Comparison of ENCODE assay signal across 1 cellular context in the genomic region with DNA sequence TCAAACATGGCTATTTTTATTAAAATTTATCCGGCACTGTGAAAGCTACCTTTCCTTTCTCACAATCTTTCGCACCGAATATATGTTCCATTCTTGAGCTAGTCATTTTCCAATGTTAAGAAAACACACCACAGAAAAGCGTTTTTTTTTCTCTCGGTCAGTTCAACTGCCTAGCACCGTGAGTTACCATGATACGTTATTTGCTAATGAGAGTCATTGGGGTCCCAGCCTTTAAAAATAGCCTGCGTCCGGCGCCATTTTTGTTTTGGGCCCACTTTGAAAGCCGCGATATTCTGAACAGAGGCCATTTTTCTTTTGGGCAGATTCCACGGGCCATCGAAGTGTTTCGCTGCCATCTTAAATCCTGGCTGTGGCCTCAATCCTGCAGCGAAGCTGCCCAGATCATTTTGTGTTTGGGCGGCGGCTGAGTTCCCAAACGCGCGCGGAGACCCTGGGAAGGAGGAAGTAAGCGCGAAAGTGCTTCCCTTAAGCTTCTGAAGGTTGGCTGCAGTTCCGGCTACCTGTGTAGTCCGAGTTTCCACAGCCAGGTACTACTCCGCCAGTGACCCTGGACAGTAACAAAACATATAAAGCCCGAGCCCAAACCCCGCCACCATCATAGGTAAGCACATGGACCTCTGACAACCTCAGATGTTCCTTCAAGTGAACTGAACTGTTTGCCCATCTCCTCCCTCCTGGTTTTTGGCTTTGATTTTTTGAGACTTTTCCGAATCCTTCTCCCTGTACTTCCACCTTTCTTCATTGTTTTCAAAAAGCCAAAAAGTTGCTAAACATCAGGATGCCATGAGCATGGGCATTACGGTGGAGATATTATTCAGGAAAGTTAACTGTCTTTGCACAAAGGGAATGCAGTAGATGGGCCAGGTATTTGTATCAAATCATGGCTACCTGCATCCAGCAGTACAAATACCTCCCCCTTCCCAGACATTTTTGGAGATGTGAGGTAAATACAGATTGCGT.
TF ChIP-seq lines count a peak whose summit lies in the region.

A gene (plus strand): TSS at position 474 of the 981 bp plus-strand sequence. CDS start 22,900 bp downstream, outside the sequence.

TF ChIP-seq in GM12878, 131 proteins besides CTCF, POLR2A, EP300 and RAD21 (continued from another document and continues in another):
- TF ChIP-seq, protein P1, sequence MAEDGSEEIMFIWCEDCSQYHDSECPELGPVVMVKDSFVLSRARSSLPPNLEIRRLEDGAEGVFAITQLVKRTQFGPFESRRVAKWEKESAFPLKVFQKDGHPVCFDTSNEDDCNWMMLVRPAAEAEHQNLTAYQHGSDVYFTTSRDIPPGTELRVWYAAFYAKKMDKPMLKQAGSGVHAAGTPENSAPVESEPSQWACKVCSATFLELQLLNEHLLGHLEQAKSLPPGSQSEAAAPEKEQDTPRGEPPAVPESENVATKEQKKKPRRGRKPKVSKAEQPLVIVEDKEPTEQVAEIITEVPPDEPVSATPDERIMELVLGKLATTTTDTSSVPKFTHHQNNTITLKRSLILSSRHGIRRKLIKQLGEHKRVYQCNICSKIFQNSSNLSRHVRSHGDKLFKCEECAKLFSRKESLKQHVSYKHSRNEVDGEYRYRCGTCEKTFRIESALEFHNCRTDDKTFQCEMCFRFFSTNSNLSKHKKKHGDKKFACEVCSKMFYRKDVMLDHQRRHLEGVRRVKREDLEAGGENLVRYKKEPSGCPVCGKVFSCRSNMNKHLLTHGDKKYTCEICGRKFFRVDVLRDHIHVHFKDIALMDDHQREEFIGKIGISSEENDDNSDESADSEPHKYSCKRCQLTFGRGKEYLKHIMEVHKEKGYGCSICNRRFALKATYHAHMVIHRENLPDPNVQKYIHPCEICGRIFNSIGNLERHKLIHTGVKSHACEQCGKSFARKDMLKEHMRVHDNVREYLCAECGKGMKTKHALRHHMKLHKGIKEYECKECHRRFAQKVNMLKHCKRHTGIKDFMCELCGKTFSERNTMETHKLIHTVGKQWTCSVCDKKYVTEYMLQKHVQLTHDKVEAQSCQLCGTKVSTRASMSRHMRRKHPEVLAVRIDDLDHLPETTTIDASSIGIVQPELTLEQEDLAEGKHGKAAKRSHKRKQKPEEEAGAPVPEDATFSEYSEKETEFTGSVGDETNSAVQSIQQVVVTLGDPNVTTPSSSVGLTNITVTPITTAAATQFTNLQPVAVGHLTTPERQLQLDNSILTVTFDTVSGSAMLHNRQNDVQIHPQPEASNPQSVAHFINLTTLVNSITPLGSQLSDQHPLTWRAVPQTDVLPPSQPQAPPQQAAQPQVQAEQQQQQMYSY (CRISPR knock-in tag; IDR thresholded peaks at IDR 0.05) = no peak
- peak; percentile 66; the same call in 1 of the 2 replicates for TF ChIP-seq CBFB (IDR thresholded peaks at IDR 0.05; ENCODE audit: low read depth)
- peak; percentile 100 for TF ChIP-seq YY1 (IDR thresholded peaks at IDR 0.05; ENCODE audit: low read depth, low read length)
- peak; percentile 8; the same call in 1 of the 2 replicates for TF ChIP-seq PAX5 (IDR thresholded peaks at IDR 0.05; ENCODE audit: borderline replicate concordance, low read depth, low read length)
- 0 out of 4 replicates have a peak, but pooled peaks of 1 of the 2 experiments have one; percentile 27 for TF ChIP-seq SRF (IDR thresholded peaks at IDR 0.05; ENCODE audit: low read depth in 2 of 2, low read length in 2 of 2)
- peak; percentile 2; the same call in 1 of the 2 replicates for TF ChIP-seq FOXM1 (IDR thresholded peaks at IDR 0.05; ENCODE audit: low read depth, low read length)
- peak; percentile 61 for TF ChIP-seq SMAD1 (IDR thresholded peaks at IDR 0.05; ENCODE audit: low read depth, partially characterized antibody)
- peak in 1 of 2 experiments; percentile 87; a peak in 2 of 4 replicates for TF ChIP-seq ETV6 (conservative IDR thresholded peaks at IDR 0.05 in 1 of 2, IDR thresholded peaks at IDR 0.05 in 1 of 2; ENCODE audit: borderline replicate concordance in 1 of 2, low read depth in 1 of 2)
- TF ChIP-seq, protein P2, sequence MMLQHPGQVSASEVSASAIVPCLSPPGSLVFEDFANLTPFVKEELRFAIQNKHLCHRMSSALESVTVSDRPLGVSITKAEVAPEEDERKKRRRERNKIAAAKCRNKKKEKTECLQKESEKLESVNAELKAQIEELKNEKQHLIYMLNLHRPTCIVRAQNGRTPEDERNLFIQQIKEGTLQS (IDR thresholded peaks at IDR 0.05; ENCODE audit: borderline replicate concordance, extremely low read depth, low read depth, low read length) = no peak
- TF ChIP-seq, protein P3, sequence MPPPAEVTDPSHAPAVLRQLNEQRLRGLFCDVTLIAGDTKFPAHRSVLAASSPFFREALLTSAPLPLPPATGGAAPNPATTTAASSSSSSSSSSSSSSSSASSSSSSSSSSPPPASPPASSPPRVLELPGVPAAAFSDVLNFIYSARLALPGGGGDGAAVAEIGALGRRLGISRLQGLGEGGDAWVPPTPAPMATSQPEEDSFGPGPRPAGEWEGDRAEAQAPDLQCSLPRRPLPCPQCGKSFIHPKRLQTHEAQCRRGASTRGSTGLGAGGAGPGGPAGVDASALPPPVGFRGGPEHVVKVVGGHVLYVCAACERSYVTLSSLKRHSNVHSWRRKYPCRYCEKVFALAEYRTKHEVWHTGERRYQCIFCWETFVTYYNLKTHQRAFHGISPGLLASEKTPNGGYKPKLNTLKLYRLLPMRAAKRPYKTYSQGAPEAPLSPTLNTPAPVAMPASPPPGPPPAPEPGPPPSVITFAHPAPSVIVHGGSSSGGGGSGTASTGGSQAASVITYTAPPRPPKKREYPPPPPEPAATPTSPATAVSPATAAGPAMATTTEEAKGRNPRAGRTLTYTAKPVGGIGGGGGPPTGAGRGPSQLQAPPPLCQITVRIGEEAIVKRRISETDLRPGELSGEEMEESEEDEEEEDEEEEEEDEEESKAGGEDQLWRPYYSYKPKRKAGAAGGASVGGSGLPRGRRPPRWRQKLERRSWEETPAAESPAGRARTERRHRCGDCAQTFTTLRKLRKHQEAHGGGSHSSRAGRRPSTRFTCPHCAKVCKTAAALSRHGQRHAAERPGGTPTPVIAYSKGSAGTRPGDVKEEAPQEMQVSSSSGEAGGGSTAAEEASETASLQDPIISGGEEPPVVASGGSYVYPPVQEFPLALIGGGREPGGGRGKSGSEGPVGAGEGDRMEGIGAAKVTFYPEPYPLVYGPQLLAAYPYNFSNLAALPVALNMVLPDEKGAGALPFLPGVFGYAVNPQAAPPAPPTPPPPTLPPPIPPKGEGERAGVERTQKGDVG (CRISPR knock-in tag; IDR thresholded peaks at IDR 0.05) = 0 out of 2 replicates have a peak, but pooled peaks have one; percentile 4
- 0 out of 2 replicates have a peak, but pooled peaks have one; percentile 12 for TF ChIP-seq ZBED1 (IDR thresholded peaks at IDR 0.05; ENCODE audit: borderline replicate concordance)
- TF ChIP-seq ZZZ3 (IDR thresholded peaks at IDR 0.05; ENCODE audit: control insufficient read depth, insufficient read length, low read depth) = no peak
- TF ChIP-seq SREBF2 (IDR thresholded peaks at IDR 0.05; ENCODE audit: low read length) = no peak
- no peak for TF ChIP-seq ZSCAN29 (IDR thresholded peaks at IDR 0.05)
- no peak for TF ChIP-seq SUZ12 (IDR thresholded peaks at IDR 0.05; ENCODE audit: unreplicated experiment)
- TF ChIP-seq JUND (IDR thresholded peaks at IDR 0.05; ENCODE audit: low read depth, low read length) = no peak
- TF ChIP-seq, protein P4, sequence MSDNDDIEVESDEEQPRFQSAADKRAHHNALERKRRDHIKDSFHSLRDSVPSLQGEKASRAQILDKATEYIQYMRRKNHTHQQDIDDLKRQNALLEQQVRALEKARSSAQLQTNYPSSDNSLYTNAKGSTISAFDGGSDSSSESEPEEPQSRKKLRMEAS (IDR thresholded peaks at IDR 0.05; ENCODE audit: low read depth, low read length) = peak; percentile 54; the same call in 1 of the 2 replicates
- TF ChIP-seq CHD1 (IDR thresholded peaks at IDR 0.05; ENCODE audit: low read depth, low read length) = no peak
- peak; percentile 50 for TF ChIP-seq TAF1 (IDR thresholded peaks at IDR 0.05; ENCODE audit: borderline replicate concordance, low read depth, low read length)
- peak; percentile 86; the same call in 1 of the 2 replicates for TF ChIP-seq CREM (IDR thresholded peaks at IDR 0.05; ENCODE audit: low read depth)
- TF ChIP-seq POLR2AphosphoS5 (IDR thresholded peaks at IDR 0.05; ENCODE audit: low read length) = peak; percentile 64
- TF ChIP-seq, protein P5, sequence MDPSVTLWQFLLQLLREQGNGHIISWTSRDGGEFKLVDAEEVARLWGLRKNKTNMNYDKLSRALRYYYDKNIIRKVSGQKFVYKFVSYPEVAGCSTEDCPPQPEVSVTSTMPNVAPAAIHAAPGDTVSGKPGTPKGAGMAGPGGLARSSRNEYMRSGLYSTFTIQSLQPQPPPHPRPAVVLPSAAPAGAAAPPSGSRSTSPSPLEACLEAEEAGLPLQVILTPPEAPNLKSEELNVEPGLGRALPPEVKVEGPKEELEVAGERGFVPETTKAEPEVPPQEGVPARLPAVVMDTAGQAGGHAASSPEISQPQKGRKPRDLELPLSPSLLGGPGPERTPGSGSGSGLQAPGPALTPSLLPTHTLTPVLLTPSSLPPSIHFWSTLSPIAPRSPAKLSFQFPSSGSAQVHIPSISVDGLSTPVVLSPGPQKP (IDR thresholded peaks at IDR 0.05; ENCODE audit: low read depth, low read length) = peak; percentile 63
- peak; percentile 50 for TF ChIP-seq ATF7 (IDR thresholded peaks at IDR 0.05; ENCODE audit: low read depth)
- TF ChIP-seq, protein P6, sequence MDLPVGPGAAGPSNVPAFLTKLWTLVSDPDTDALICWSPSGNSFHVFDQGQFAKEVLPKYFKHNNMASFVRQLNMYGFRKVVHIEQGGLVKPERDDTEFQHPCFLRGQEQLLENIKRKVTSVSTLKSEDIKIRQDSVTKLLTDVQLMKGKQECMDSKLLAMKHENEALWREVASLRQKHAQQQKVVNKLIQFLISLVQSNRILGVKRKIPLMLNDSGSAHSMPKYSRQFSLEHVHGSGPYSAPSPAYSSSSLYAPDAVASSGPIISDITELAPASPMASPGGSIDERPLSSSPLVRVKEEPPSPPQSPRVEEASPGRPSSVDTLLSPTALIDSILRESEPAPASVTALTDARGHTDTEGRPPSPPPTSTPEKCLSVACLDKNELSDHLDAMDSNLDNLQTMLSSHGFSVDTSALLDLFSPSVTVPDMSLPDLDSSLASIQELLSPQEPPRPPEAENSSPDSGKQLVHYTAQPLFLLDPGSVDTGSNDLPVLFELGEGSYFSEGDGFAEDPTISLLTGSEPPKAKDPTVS (IDR thresholded peaks at IDR 0.05; ENCODE audit: low read depth, low read length) = no peak
- TF ChIP-seq, protein P7, sequence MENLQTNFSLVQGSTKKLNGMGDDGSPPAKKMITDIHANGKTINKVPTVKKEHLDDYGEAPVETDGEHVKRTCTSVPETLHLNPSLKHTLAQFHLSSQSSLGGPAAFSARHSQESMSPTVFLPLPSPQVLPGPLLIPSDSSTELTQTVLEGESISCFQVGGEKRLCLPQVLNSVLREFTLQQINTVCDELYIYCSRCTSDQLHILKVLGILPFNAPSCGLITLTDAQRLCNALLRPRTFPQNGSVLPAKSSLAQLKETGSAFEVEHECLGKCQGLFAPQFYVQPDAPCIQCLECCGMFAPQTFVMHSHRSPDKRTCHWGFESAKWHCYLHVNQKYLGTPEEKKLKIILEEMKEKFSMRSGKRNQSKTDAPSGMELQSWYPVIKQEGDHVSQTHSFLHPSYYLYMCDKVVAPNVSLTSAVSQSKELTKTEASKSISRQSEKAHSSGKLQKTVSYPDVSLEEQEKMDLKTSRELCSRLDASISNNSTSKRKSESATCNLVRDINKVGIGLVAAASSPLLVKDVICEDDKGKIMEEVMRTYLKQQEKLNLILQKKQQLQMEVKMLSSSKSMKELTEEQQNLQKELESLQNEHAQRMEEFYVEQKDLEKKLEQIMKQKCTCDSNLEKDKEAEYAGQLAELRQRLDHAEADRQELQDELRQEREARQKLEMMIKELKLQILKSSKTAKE (IDR thresholded peaks at IDR 0.05; ENCODE audit: low read depth, poor library complexity, severe bottlenecking) = no peak
- no peak for TF ChIP-seq ZNF24 (IDR thresholded peaks at IDR 0.05)
- TF ChIP-seq, protein P8, sequence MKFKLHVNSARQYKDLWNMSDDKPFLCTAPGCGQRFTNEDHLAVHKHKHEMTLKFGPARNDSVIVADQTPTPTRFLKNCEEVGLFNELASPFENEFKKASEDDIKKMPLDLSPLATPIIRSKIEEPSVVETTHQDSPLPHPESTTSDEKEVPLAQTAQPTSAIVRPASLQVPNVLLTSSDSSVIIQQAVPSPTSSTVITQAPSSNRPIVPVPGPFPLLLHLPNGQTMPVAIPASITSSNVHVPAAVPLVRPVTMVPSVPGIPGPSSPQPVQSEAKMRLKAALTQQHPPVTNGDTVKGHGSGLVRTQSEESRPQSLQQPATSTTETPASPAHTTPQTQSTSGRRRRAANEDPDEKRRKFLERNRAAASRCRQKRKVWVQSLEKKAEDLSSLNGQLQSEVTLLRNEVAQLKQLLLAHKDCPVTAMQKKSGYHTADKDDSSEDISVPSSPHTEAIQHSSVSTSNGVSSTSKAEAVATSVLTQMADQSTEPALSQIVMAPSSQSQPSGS (IDR thresholded peaks at IDR 0.05; ENCODE audit: low read length) = no peak; the same call in 1 of the 2 replicates
- no peak; the same call in 1 of the 2 replicates for TF ChIP-seq POLR2AphosphoS2 (IDR thresholded peaks at IDR 0.05; ENCODE audit: low read depth, low read length)
- TF ChIP-seq RELA (IDR thresholded peaks at IDR 0.05; ENCODE audit: borderline replicate concordance, partially characterized antibody) = peak; percentile 67
- TF ChIP-seq, protein P9, sequence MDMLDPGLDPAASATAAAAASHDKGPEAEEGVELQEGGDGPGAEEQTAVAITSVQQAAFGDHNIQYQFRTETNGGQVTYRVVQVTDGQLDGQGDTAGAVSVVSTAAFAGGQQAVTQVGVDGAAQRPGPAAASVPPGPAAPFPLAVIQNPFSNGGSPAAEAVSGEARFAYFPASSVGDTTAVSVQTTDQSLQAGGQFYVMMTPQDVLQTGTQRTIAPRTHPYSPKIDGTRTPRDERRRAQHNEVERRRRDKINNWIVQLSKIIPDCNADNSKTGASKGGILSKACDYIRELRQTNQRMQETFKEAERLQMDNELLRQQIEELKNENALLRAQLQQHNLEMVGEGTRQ (IDR thresholded peaks at IDR 0.05; ENCODE audit: borderline replicate concordance, low read depth, low read length) = no peak
- no peak for TF ChIP-seq KDM1A (IDR thresholded peaks at IDR 0.05; ENCODE audit: borderline replicate concordance)
- TF ChIP-seq MYB (IDR thresholded peaks at IDR 0.05; ENCODE audit: borderline replicate concordance, low read depth, low read length) = no peak
- TF ChIP-seq, protein P10, sequence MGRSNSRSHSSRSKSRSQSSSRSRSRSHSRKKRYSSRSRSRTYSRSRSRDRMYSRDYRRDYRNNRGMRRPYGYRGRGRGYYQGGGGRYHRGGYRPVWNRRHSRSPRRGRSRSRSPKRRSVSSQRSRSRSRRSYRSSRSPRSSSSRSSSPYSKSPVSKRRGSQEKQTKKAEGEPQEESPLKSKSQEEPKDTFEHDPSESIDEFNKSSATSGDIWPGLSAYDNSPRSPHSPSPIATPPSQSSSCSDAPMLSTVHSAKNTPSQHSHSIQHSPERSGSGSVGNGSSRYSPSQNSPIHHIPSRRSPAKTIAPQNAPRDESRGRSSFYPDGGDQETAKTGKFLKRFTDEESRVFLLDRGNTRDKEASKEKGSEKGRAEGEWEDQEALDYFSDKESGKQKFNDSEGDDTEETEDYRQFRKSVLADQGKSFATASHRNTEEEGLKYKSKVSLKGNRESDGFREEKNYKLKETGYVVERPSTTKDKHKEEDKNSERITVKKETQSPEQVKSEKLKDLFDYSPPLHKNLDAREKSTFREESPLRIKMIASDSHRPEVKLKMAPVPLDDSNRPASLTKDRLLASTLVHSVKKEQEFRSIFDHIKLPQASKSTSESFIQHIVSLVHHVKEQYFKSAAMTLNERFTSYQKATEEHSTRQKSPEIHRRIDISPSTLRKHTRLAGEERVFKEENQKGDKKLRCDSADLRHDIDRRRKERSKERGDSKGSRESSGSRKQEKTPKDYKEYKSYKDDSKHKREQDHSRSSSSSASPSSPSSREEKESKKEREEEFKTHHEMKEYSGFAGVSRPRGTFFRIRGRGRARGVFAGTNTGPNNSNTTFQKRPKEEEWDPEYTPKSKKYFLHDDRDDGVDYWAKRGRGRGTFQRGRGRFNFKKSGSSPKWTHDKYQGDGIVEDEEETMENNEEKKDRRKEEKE (IDR thresholded peaks at IDR 0.05) = no peak
